ENCODE assay signal across 3 cellular contexts in the genomic region with DNA sequence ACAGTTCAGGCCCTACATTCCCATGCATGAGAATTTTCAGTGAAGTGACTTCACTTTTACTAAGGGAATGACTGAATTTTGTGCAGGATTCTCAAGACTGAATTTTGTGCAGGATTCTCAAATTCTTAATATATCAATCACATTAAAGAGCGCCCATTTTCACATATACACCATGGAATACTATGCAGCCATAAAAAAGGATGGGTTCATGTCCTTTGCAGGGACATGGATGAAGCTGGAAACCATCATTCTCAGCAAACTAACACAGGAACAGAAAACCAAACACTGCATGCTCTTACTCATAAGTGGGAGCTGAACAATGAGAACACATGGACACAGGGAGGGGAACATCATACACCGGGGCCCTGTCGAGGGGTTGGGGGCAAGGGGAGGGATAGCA. TPM values are rescaled to one million over a fixed set of nuclear protein-coding genes. Genes with fewer than 3 reads are reported as not detected.
"Had no signal": no experiment of that assay in that cellular context is flagged by ENCODE, and none has a peak within 500 bp of the region (broad histone marks: within the 10 kb centered on the region; RNA-seq: fewer than 3 reads in every experiment).

No MANE protein-coding gene starts in this region.

RNA-seq across cellular contexts. Expression of a gene that starts 31.4 kb away (rescaled TPM):
- total RNA-seq: naive thymus-derived CD8-positive, alpha-beta T cell; natural killer cell; natural killer cell treated with Interleukin-12 subunit alpha and Interleukin-12 subunit beta and Interleukin-15 and Interleukin-18, amount 100 ng/mL, for 72 hours had no signal

RNA-seq across cellular contexts. Expression of a gene that starts 33.4 kb away (rescaled TPM):
- total RNA-seq: naive thymus-derived CD8-positive, alpha-beta T cell; natural killer cell; natural killer cell treated with Interleukin-12 subunit alpha and Interleukin-12 subunit beta and Interleukin-15 and Interleukin-18, amount 100 ng/mL, for 72 hours had no signal
